In genomic region chr14:70742316-70742715, GRCh38 we compare ENCODE assay signal across 8 cellular contexts.
"Had no signal": no experiment of that assay in that cellular context is flagged by ENCODE, and none has a peak within 500 bp of the region (broad histone marks: within the 10 kb centered on the region; RNA-seq: fewer than 3 reads in every experiment).

No MANE protein-coding gene starts in this region.

- H3K9ac ChIP-seq: GM23248 had no signal

- H3K27ac ChIP-seq: GM23248 had no signal

- H3K4me3 ChIP-seq: GM23248 had no signal

- DNase-seq: GM23248, H9, HCEC 1CT, KBM-7 had no signal

- H3K4me1 Mint-ChIP-seq: H9, IgD-negative memory B cell had no signal

- FAIRE-seq: H1, H54, HepG2 had no signal

- H3K4me3 Mint-ChIP-seq: H9, IgD-negative memory B cell had no signal

- H3K27ac Mint-ChIP-seq: IgD-negative memory B cell had no signal

- H3K9me3 Mint-ChIP-seq: H9, IgD-negative memory B cell had no signal

- H3K27me3 Mint-ChIP-seq: IgD-negative memory B cell had no signal
